Comparison of ENCODE assay signal across 21 cellular contexts in the genomic region with DNA sequence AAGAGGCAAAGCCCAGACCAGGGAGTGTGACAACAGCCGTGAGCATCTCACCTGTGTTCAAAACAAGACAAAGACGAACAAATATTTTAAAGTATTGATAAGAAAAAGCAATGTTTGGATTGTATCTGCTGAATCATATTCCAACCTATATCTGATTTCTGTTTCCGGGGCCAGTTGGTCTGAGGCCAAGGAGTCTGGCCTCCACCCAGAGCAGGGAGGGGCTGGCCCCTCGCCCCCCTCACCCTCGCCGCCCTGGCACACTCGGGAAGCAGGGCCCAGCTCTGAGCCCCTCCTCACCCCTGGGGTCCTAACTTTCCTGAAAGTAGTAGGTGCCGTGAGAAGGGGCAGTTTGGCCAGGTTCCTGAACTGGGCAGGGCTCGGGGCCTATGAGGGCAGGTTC.
"Had no signal": no experiment of that assay in that cellular context is flagged by ENCODE, and none has a peak within 500 bp of the region (broad histone marks: within the 10 kb centered on the region; RNA-seq: fewer than 3 reads in every experiment).

No MANE protein-coding gene starts in this region.

- H3K4me1 Mint-ChIP-seq: activated naive CD4-positive, alpha-beta T cell treated with anti-CD3 and anti-CD28 coated beads, Interleukin-2, amount 50 U/mL, for 24 hours; naive B cell; WTC11 had no signal

- H3K36me3 Mint-ChIP-seq: activated naive CD4-positive, alpha-beta T cell treated with anti-CD3 and anti-CD28 coated beads, Interleukin-2, amount 50 U/mL, for 24 hours; immature natural killer cell; naive B cell; WTC11 had no signal

- H3K9me3 ChIP-seq: adrenal gland, colonic mucosa, lower lobe of right lung, neutrophil had no signal

- DNase-seq: activated gamma-delta T cell treated with Interleukin-2 at 50 U/mL for 16 hours; activated T-cell treated with anti-CD3 and anti-CD28 coated beads, Interleukin-2, amount 50 U/mL, for 1 hour; adrenal gland; colonic mucosa; dorsolateral prefrontal cortex; effector memory CD8-positive, alpha-beta T cell; glutamatergic neuron; immature natural killer cell; lower lobe of right lung; naive B cell; right cardiac atrium; stimulated activated CD4-positive, alpha-beta T cell treated with anti-CD3 and anti-CD28 coated beads, Interleukin-4, amount 100 ng/mL, for 24 hours; stimulated activated naive CD4-positive, alpha-beta T cell treated with Interleukin-2 at 50 U/mL for 16 hours; T-helper 9 cell had no signal

- H3K9ac ChIP-seq: parathyroid adenoma had no signal

- H3K4me3 Mint-ChIP-seq: activated naive CD4-positive, alpha-beta T cell treated with anti-CD3 and anti-CD28 coated beads, Interleukin-2, amount 50 U/mL, for 24 hours; effector memory CD8-positive, alpha-beta T cell; immature natural killer cell; naive B cell; WTC11 had no signal

- H3K27ac ChIP-seq: colonic mucosa, dorsolateral prefrontal cortex, hepatocyte, lower lobe of right lung, neutrophil, parathyroid adenoma had no signal

- H3K27me3 Mint-ChIP-seq: activated naive CD4-positive, alpha-beta T cell treated with anti-CD3 and anti-CD28 coated beads, Interleukin-2, amount 50 U/mL, for 24 hours; naive B cell had no signal

- H3K4me2 ChIP-seq: hepatocyte had no signal

- H3K9me3 Mint-ChIP-seq: activated naive CD4-positive, alpha-beta T cell treated with anti-CD3 and anti-CD28 coated beads, Interleukin-2, amount 50 U/mL, for 24 hours; effector memory CD8-positive, alpha-beta T cell; immature natural killer cell; naive B cell; WTC11 had no signal

- H3K36me3 ChIP-seq: colonic mucosa had no signal

- H3K4me1 ChIP-seq: colonic mucosa, lower lobe of right lung, parathyroid adenoma had no signal

- H3K27me3 ChIP-seq: adrenal gland, colonic mucosa, dorsolateral prefrontal cortex, hepatocyte, neutrophil had no signal

- H3K4me3 ChIP-seq: adrenal gland, colonic mucosa, dorsolateral prefrontal cortex, hepatocyte, lower lobe of right lung had no signal

- H3K27ac Mint-ChIP-seq: activated naive CD4-positive, alpha-beta T cell treated with anti-CD3 and anti-CD28 coated beads, Interleukin-2, amount 50 U/mL, for 24 hours; effector memory CD8-positive, alpha-beta T cell; immature natural killer cell; WTC11 had no signal

- ATAC-seq: effector memory CD8-positive, alpha-beta T cell; esophagus mucosa; left lobe of liver; lower lobe of right lung; right cardiac atrium; WTC11 had no signal
